8 cellular contexts compared by ENCODE assay signal in genomic region chr6:26064619-26065257, GRCh38. TPM values are rescaled to one million over a fixed set of nuclear protein-coding genes. Genes with fewer than 3 reads are reported as not detected.
A peak's percentile ranks its signal among the peaks of the same experiment; 100 is the strongest.
DNase-seq lines count a peak whose midpoint lies in the region; ATAC-seq and TF ChIP-seq lines count a peak whose summit lies in the region.

No MANE protein-coding gene starts in this region.

- no peaks in the 10 kb centered on the region for H3K36me3 Mint-ChIP-seq in activated CD4-positive, alpha-beta memory T cell treated with anti-CD3 and anti-CD28 coated beads for 36 hours

- CTCF ChIA-PET in activated CD4-positive, alpha-beta memory T cell treated with anti-CD3 and anti-CD28 coated beads for 36 hours (lab: Charles Lee) = interaction anchor here (0.6 to 15.9 kb wide), 14 partner anchors 10 to 90 kb away, joined by 3 to 478 read pairs (median 5); partner anchors contain the start of gene HFE

- H3K4me1 Mint-ChIP-seq in activated CD4-positive, alpha-beta memory T cell treated with anti-CD3 and anti-CD28 coated beads for 36 hours (ENCODE audit: low read depth) = peaks cover 4% of the 10 kb centered on the region

- no peaks in the 10 kb centered on the region for H4K20me1 ChIP-seq in fibroblast of lung (ENCODE audit: control insufficient read depth, extremely low read depth, insufficient read depth, low read length)

- DNase-seq in AG08395 (ENCODE audit: low spot score) = peak; percentile 51
- no peak for DNase-seq in GM13977 (ENCODE audit: low spot score)
- DNase-seq in NCI-H226 = peak; percentile 16
- DNase-seq in activated CD4-positive, alpha-beta memory T cell treated with anti-CD3 and anti-CD28 coated beads for 36 hours = peak; percentile 37
- DNase-seq in fibroblast of lung (ENCODE audit: low read depth in 2 of 2) = peak; percentile 45 to 71

- H3K27ac ChIP-seq in fibroblast of lung (ENCODE audit: insufficient read depth, low read length) = no peak overlapping the region
- no peak overlapping the region for H3K27ac ChIP-seq in neutrophil

- H3K27me3 ChIP-seq in fibroblast of lung (ENCODE audit: control insufficient read depth, insufficient read depth, low read length) (no peaks in the 10 kb centered on the region), neutrophil (peaks cover 45% of the 10 kb centered on the region)

- no peaks in the 10 kb centered on the region for H3K79me2 ChIP-seq in fibroblast of lung (ENCODE audit: control insufficient read depth, insufficient read depth, low read length)

- no peak overlapping the region for H3K27ac Mint-ChIP-seq in activated CD4-positive, alpha-beta memory T cell treated with anti-CD3 and anti-CD28 coated beads for 36 hours

- no peak overlapping the region for H3K4me3 ChIP-seq in fibroblast of lung (replicated peaks in 1 of 4; ENCODE audit: control extremely low read depth in 1 of 4, insufficient read depth in 1 of 4, low read depth in 3 of 4, low read length in 4 of 4)
- no peak overlapping the region for H3K4me3 ChIP-seq in neutrophil (ENCODE audit: low read depth in 1 of 2, low read length in 1 of 2)

- H3K9me3 ChIP-seq in fibroblast of lung (ENCODE audit: control insufficient read depth, insufficient read depth, low read depth, low read length) (no peaks in the 10 kb centered on the region), neutrophil (no peaks in the 10 kb centered on the region)

- no peaks in the 10 kb centered on the region for H3K27me3 Mint-ChIP-seq in activated CD4-positive, alpha-beta memory T cell treated with anti-CD3 and anti-CD28 coated beads for 36 hours

- POLR2A ChIA-PET in activated CD4-positive, alpha-beta memory T cell treated with anti-CD3 and anti-CD28 coated beads for 36 hours (lab: Charles Lee) = interaction anchor here (1.8 to 3.2 kb wide), 2 partner anchors 30 to 59 kb away, joined by 3 to 12 read pairs; a partner anchor contains a TSS

- H3K36me3 ChIP-seq in fibroblast of lung (ENCODE audit: control insufficient read depth, insufficient read depth, low read length) (no peaks in the 10 kb centered on the region), neutrophil (no peaks in the 10 kb centered on the region)

- H3K4me3 Mint-ChIP-seq in activated CD4-positive, alpha-beta memory T cell treated with anti-CD3 and anti-CD28 coated beads for 36 hours = peak overlapping the region; percentile 14

- H3K9me3 Mint-ChIP-seq in activated CD4-positive, alpha-beta memory T cell treated with anti-CD3 and anti-CD28 coated beads for 36 hours = no peaks in the 10 kb centered on the region

- no peak overlapping the region for H3K9ac ChIP-seq in fibroblast of lung (ENCODE audit: insufficient read depth, low read length)

- in situ Hi-C loops in GM13977 (cut with MboI; ENCODE audit: low pct_unique_long_range_greater_than_20kb, low sequenced_read_pairs, unreplicated experiment) = no loop called here

- no peak overlapping the region for H3K4me2 ChIP-seq in fibroblast of lung (ENCODE audit: extremely low read depth, insufficient read depth, low read length)

- intact Hi-C loops in activated CD4-positive, alpha-beta memory T cell treated with anti-CD3 and anti-CD28 coated beads for 36 hours (cut with micrococcal nuclease) = no loop called here

- TF ChIP-seq CTCF in GM13977 (IDR thresholded peaks at IDR 0.05; ENCODE audit: extremely low read depth, insufficient read depth, missing control alignments) (peak; percentile 79), fibroblast of lung (conservative IDR thresholded peaks at IDR 0.05 in 1 of 2, IDR thresholded peaks at IDR 0.05 in 1 of 2; ENCODE audit: low read depth in 1 of 2, low read length in 2 of 2) (peak; percentile 73 to 75), neutrophil (IDR thresholded peaks at IDR 0.05) (peak; percentile 77)

- ATAC-seq in GM18861 (IDR thresholded peaks at IDR 0.05; ENCODE audit: unreplicated experiment) (no peak), HG02759 (IDR thresholded peaks at IDR 0.05; ENCODE audit: unreplicated experiment) (no peak)

- H2AFZ ChIP-seq in fibroblast of lung (ENCODE audit: low read length) = no peak overlapping the region

- H3K4me1 ChIP-seq in fibroblast of lung (ENCODE audit: control insufficient read depth, extremely low read depth, insufficient read depth, low read length) = no peaks in the 10 kb centered on the region
- no peaks in the 10 kb centered on the region for H3K4me1 ChIP-seq in neutrophil (ENCODE audit: control insufficient read depth in 1 of 2, insufficient read depth in 1 of 2, low read depth in 1 of 2, low read length in 1 of 2)

RNA-seq across cellular contexts. Expression of gene HFE, which starts 22.5 kb away (rescaled TPM):
- 1 to 10 TPM; 1.0 to 1.4 TPM for total RNA-seq in activated CD4-positive, alpha-beta memory T cell treated with anti-CD3 and anti-CD28 coated beads for 36 hours
- 6.4 and 18.3 TPM in 2 replicates for total RNA-seq in fibroblast of lung
- polyA plus RNA-seq in fibroblast of lung = 22.1 and 22.3 TPM in 2 replicates
- 13.8 and 15.3 TPM in 2 replicates for polyA plus RNA-seq in fibroblast of lung (2012)
- polyA minus RNA-seq in fibroblast of lung (ENCODE audit: low replicate concordance) = 8.7 and 32.6 TPM in 2 replicates
